In genomic region chr22:50243704-50244419, GRCh38 we compare ENCODE assay signal across 8 cellular contexts. TPM values are rescaled to one million over a fixed set of nuclear protein-coding genes. Genes with fewer than 3 reads are reported as not detected.
DNase-seq lines count a peak whose midpoint lies in the region; ATAC-seq, FAIRE-seq and TF ChIP-seq lines count a peak whose summit lies in the region.

No MANE protein-coding gene starts in this region.

- H3K4me3 ChIP-seq in A549 (peak overlapping the region; percentile 97), thymus (ENCODE audit: low read length) (peak overlapping the region; percentile 69)

- no peak overlapping the region for H4K91ac ChIP-seq in H9 (ENCODE audit: insufficient read length, low read depth, low read length)

- H3K4me3 Mint-ChIP-seq in H9 = peak overlapping the region; percentile 96 to 98

- H3K4me1 Mint-ChIP-seq in H9 = peaks cover 22 to 35% of the 10 kb centered on the region in 2 experiments

- no peaks in the 10 kb centered on the region for H4K20me1 ChIP-seq in H9 (ENCODE audit: control insufficient read depth, insufficient read depth, insufficient read length)

- peaks cover 20% of the 10 kb centered on the region for H3K23me2 ChIP-seq in H9 (ENCODE audit: insufficient read length, low read depth, low read length, poor library complexity, severe bottlenecking)

- H3K36me3 Mint-ChIP-seq in H9 (ENCODE audit: insufficient read depth in 1 of 3, low read depth in 3 of 3) = peaks cover 2 to 25% (median 14%) of the 10 kb centered on the region in 3 experiments; a peak in 6 of 7 replicates
- peaks cover 17% of the 10 kb centered on the region in 2 donors for H3K36me3 Mint-ChIP-seq in activated naive CD4-positive, alpha-beta T cell treated with anti-CD3 and anti-CD28 coated beads, Interleukin-2, amount 50 U/mL, for 72 hours

- no peaks in the 10 kb centered on the region; the same call in 1 of the 2 replicates for H3K27me3 Mint-ChIP-seq in H9 (ENCODE audit: low read depth)

- H3K56ac ChIP-seq in H9 (ENCODE audit: insufficient read length, low read depth, low read length) = no peak overlapping the region

- 17% methylated on average over 27 of the region's 27 CpGs for WGBS in A549 (ENCODE audit: missing lambda C conversion rate)
- no CpG with 5 or more reads among the region's 27 CpGs for WGBS in H9 (ENCODE audit: extremely low coverage, insufficient read length, low lambda C conversion rate)
- WGBS in thymus = 30% methylated on average over 27 of the region's 27 CpGs

- no peak overlapping the region for H2BK15ac ChIP-seq in H9 (ENCODE audit: low read depth, low read length)

- H3K79me2 ChIP-seq in H9 (ENCODE audit: insufficient read depth, low read length) = peaks cover 6% of the 10 kb centered on the region; the same call in 1 of the 2 replicates

- H3K36me3 ChIP-seq in thymus (ENCODE audit: control insufficient read depth, insufficient read depth) = peaks cover 33% of the 10 kb centered on the region

- peak overlapping the region; percentile 56 for H3K9ac ChIP-seq in H9 (ENCODE audit: extremely low read depth, insufficient read length, low read length)

- DNase-seq in A549 (ENCODE audit: low read depth in 1 of 2, low spot score in 1 of 2) (no peak), H9 (no peak), kidney tubule cell (ENCODE audit: low spot score) (peak; percentile 14), SKM-1 (lab: John Stamatoyannopoulos, UW; ENCODE audit: unreplicated experiment) (no peak), kidney glomerular epithelial cell (lab: John Stamatoyannopoulos, UW) (no peak)
- DNase-seq in activated naive CD4-positive, alpha-beta T cell treated with anti-CD3 and anti-CD28 coated beads, Interleukin-2, amount 50 U/mL, for 72 hours (ENCODE audit: low spot score in 2 of 2) = no peak

- no peak overlapping the region for H2BK120ac ChIP-seq in H9 (ENCODE audit: low read depth, low read length, poor library complexity, severe bottlenecking)

- no peak overlapping the region for H2BK12ac ChIP-seq in H9 (ENCODE audit: insufficient read length, low read depth, low read length)

- ATAC-seq in A549 (no peak; a peak in 2 of 6 replicates), HG02973 (IDR thresholded peaks at IDR 0.05; ENCODE audit: unreplicated experiment) (no peak)
- no peak for ATAC-seq in activated naive CD4-positive, alpha-beta T cell treated with anti-CD3 and anti-CD28 coated beads, Interleukin-2, amount 50 U/mL, for 72 hours

- H3K4ac ChIP-seq in H9 (ENCODE audit: low read depth, low read length) = no peak overlapping the region

- no peak overlapping the region for H4K8ac ChIP-seq in H9 (replicated peaks; ENCODE audit: insufficient read length, low read depth, low read length)

- H3K27ac Mint-ChIP-seq in H9 = peak overlapping the region in 1 of 3 experiments; percentile 95; a peak in 1 of 7 replicates
- peak overlapping the region; percentile 90 to 100 for H3K27ac Mint-ChIP-seq in activated naive CD4-positive, alpha-beta T cell treated with anti-CD3 and anti-CD28 coated beads, Interleukin-2, amount 50 U/mL, for 72 hours

- H3K23ac ChIP-seq in H9 (ENCODE audit: insufficient read length, low read depth, low read length) = no peak overlapping the region

- no peak for TF ChIP-seq EP300 in A549 (IDR thresholded peaks at IDR 0.05)

- H2BK5ac ChIP-seq in H9 (ENCODE audit: insufficient read length, low read length) = no peak overlapping the region

- no peak for FAIRE-seq in A549 (lab: Jason Lieb, UNC)

- H4K5ac ChIP-seq in H9 (ENCODE audit: insufficient read length, low read depth, low read length) = no peak overlapping the region

- TF ChIP-seq CTCF in A549 (IDR thresholded peaks at IDR 0.05) = no peak
- no peak for TF ChIP-seq CTCF in H9 (conservative IDR thresholded peaks at IDR 0.05)

- POLR2A ChIA-PET in A549 (lab: Yijun Ruan, JAX) = no interaction called here

- no peaks in the 10 kb centered on the region for H3K9me3 Mint-ChIP-seq in H9
- H3K9me3 Mint-ChIP-seq in activated naive CD4-positive, alpha-beta T cell treated with anti-CD3 and anti-CD28 coated beads, Interleukin-2, amount 50 U/mL, for 72 hours = no peaks in the 10 kb centered on the region

- CTCF ChIA-PET in A549 (lab: Yijun Ruan, JAX) = interaction anchor here (0.7 to 2.0 kb wide), 6 partner anchors 8 to 377 kb away, joined by 3 to 5 read pairs (median 3); no protein-coding TSS in a partner anchor

- H2BK20ac ChIP-seq in H9 (ENCODE audit: low read depth, low read length, poor library complexity, severe bottlenecking) = no peak overlapping the region

- H3K4me1 ChIP-seq in A549 (peaks cover 21% of the 10 kb centered on the region; the same call in 2 of the 3 replicates), H9 (ENCODE audit: insufficient read depth, low read length) (no peaks in the 10 kb centered on the region; the same call in 1 of the 2 replicates), thymus (ENCODE audit: control insufficient read depth, insufficient read depth, low read length) (peaks cover 19% of the 10 kb centered on the region)

- H2AFZ ChIP-seq in H9 (ENCODE audit: low read length) = no peak overlapping the region

- H3K4me2 ChIP-seq in A549 = peak overlapping the region; percentile 98
- H3K4me2 ChIP-seq in H9 (ENCODE audit: insufficient read depth, insufficient read length, low read length) = peak overlapping the region; percentile 92

- H3K18ac ChIP-seq in H9 (ENCODE audit: insufficient read length, low read depth, low read length) = no peak overlapping the region

- TF ChIP-seq RAD21 in A549 (conservative IDR thresholded peaks at IDR 0.05 in 1 of 2, IDR thresholded peaks at IDR 0.05 in 1 of 2) = no peak

- no peak for TF ChIP-seq POLR2A in A549 (IDR thresholded peaks at IDR 0.05; ENCODE audit: low read length)

- H3K27me3 ChIP-seq in H9 (ENCODE audit: insufficient read depth, low read length) = no peaks in the 10 kb centered on the region
- no peaks in the 10 kb centered on the region for H3K27me3 ChIP-seq in thymus (ENCODE audit: control insufficient read depth, insufficient read depth)

- H2AK5ac ChIP-seq in H9 (ENCODE audit: insufficient read length, low read length) = no peak overlapping the region

- H3K79me1 ChIP-seq in H9 (ENCODE audit: insufficient read depth, low read depth, low read length, poor library complexity, severe bottlenecking) = no peaks in the 10 kb centered on the region

- H3K14ac ChIP-seq in H9 (ENCODE audit: insufficient read depth, low read length) = no peak overlapping the region

- no peak overlapping the region for H3T11ph ChIP-seq in H9 (ENCODE audit: low read length)

- H3K27ac ChIP-seq in A549 (peak overlapping the region; percentile 88 to 96), H9 (ENCODE audit: insufficient read length, low read depth, low read length) (no peak overlapping the region), thymus (ENCODE audit: low read depth) (peak overlapping the region; percentile 99)

- no peaks in the 10 kb centered on the region for H3K9me3 ChIP-seq in A549
- H3K9me3 ChIP-seq in H9 (ENCODE audit: control insufficient read depth, low read depth, low read length) = no peaks in the 10 kb centered on the region
- H3K9me3 ChIP-seq in thymus (ENCODE audit: control insufficient read depth) = no peaks in the 10 kb centered on the region

RNA-seq across cellular contexts. Expression of gene TUBGCP6, which starts 1.0 kb away (rescaled TPM):
- polyA plus RNA-seq in A549 (2011; rRNA removed) = 6.5 and 7.2 TPM in 2 replicates
- polyA plus RNA-seq in A549 (2012; cell fraction: cytosol; rRNA removed) = 10.5 and 15.5 TPM in 2 replicates
- polyA plus RNA-seq in A549 (2012; cell fraction: nucleus; rRNA removed) = 122 and 169 TPM in 2 replicates
- 13.3 to 14.3 TPM (median 14.2 TPM) in 3 replicates for polyA plus RNA-seq in A549 (2017; fragmentation: RNase III; extraction: RNeasy Plus Mini Kit Qiagen cat#74134 plus additional on column Dnase treatment)
- polyA minus RNA-seq in A549 (2011; rRNA and poly(A)+ RNA removed) = 5.7 and 8.2 TPM in 2 replicates
- 28.4 and 29.0 TPM in 2 replicates for total RNA-seq in H9 (2021)
- 10 to 100 TPM; 49.6 to 50.9 TPM for total RNA-seq in activated naive CD4-positive, alpha-beta T cell treated with anti-CD3 and anti-CD28 coated beads, Interleukin-2, amount 50 U/mL, for 72 hours
- 96.6 TPM for polyA plus RNA-seq in thymus

RNA-seq across cellular contexts. Expression of gene HDAC10, which starts 7.2 kb away (rescaled TPM):
- 2.4 and 2.5 TPM in 2 replicates for polyA plus RNA-seq in A549 (2011; rRNA removed)
- 5.3 and 8.2 TPM in 2 replicates for polyA plus RNA-seq in A549 (2012; cell fraction: cytosol; rRNA removed)
- polyA plus RNA-seq in A549 (2012; cell fraction: nucleus; rRNA removed) = 67.3 and 101 TPM in 2 replicates
- 10.1 to 14.0 TPM (median 12.0 TPM) in 3 replicates for polyA plus RNA-seq in A549 (2017; fragmentation: RNase III; extraction: RNeasy Plus Mini Kit Qiagen cat#74134 plus additional on column Dnase treatment)
- 1.8 and 3.1 TPM in 2 replicates for polyA minus RNA-seq in A549 (2011; rRNA and poly(A)+ RNA removed)
- total RNA-seq in H9 (2021) = 41.1 and 45.0 TPM in 2 replicates
- 10 to 100 TPM; 43.7 to 67.3 TPM for total RNA-seq in activated naive CD4-positive, alpha-beta T cell treated with anti-CD3 and anti-CD28 coated beads, Interleukin-2, amount 50 U/mL, for 72 hours
- 61.6 TPM for polyA plus RNA-seq in thymus

RNA-seq across cellular contexts. Expression of gene MAPK12, which starts 17.6 kb away (rescaled TPM):
- polyA plus RNA-seq in A549 (2011; rRNA removed) (12.5 and 13.5 TPM in 2 replicates), A549 (2017; fragmentation: RNase III; extraction: RNeasy Plus Mini Kit Qiagen cat#74134 plus additional on column Dnase treatment) (24.1 to 26.0 TPM (median 25.8 TPM) in 3 replicates), thymus (8.2 TPM)
- polyA plus RNA-seq in A549 (2012; cell fraction: cytosol; rRNA removed) = 29.7 and 32.2 TPM in 2 replicates
- 124 and 133 TPM in 2 replicates for polyA plus RNA-seq in A549 (2012; cell fraction: nucleus; rRNA removed)
- 13.0 and 15.1 TPM in 2 replicates for polyA minus RNA-seq in A549 (2011; rRNA and poly(A)+ RNA removed)
- 31.3 and 32.3 TPM in 2 replicates for total RNA-seq in H9 (2021)
- 10 to 100 TPM in 1 of 2 donors, 1 to 10 TPM in 1; 7.1 to 14.2 TPM for total RNA-seq in activated naive CD4-positive, alpha-beta T cell treated with anti-CD3 and anti-CD28 coated beads, Interleukin-2, amount 50 U/mL, for 72 hours

RNA-seq across cellular contexts. Expression of gene MAPK11, which starts 26.3 kb away (rescaled TPM):
- 1.6 and 3.0 TPM in 2 replicates for polyA plus RNA-seq in A549 (2011; rRNA removed)
- 4.9 and 6.3 TPM in 2 replicates for polyA plus RNA-seq in A549 (2012; cell fraction: cytosol; rRNA removed)
- 23.4 and 25.4 TPM in 2 replicates for polyA plus RNA-seq in A549 (2012; cell fraction: nucleus; rRNA removed)
- 5.5 to 7.4 TPM (median 5.7 TPM) in 3 replicates for polyA plus RNA-seq in A549 (2017; fragmentation: RNase III; extraction: RNeasy Plus Mini Kit Qiagen cat#74134 plus additional on column Dnase treatment)
- 2.8 and 4.9 TPM in 2 replicates for polyA minus RNA-seq in A549 (2011; rRNA and poly(A)+ RNA removed)
- total RNA-seq in H9 (2021) = 1.5 and 2.1 TPM in 2 replicates
- 10 to 100 TPM; 15.6 to 25.7 TPM for total RNA-seq in activated naive CD4-positive, alpha-beta T cell treated with anti-CD3 and anti-CD28 coated beads, Interleukin-2, amount 50 U/mL, for 72 hours
- 17.7 TPM for polyA plus RNA-seq in thymus

RNA-seq across cellular contexts. Expression of gene SELENOO, which starts 43.1 kb away (rescaled TPM):
- polyA plus RNA-seq in A549 (2011; rRNA removed) = 7.8 and 8.1 TPM in 2 replicates
- polyA plus RNA-seq in A549 (2012; cell fraction: cytosol; rRNA removed) = 25.8 and 31.2 TPM in 2 replicates
- polyA plus RNA-seq in A549 (2012; cell fraction: nucleus; rRNA removed) = 128 and 152 TPM in 2 replicates
- polyA plus RNA-seq in A549 (2017; fragmentation: RNase III; extraction: RNeasy Plus Mini Kit Qiagen cat#74134 plus additional on column Dnase treatment) = 11.3 to 14.7 TPM (median 13.7 TPM) in 3 replicates
- 4.0 and 7.8 TPM in 2 replicates for polyA minus RNA-seq in A549 (2011; rRNA and poly(A)+ RNA removed)
- 19.0 and 20.4 TPM in 2 replicates for total RNA-seq in H9 (2021)
- 10 to 100 TPM; 22.5 to 23.4 TPM for total RNA-seq in activated naive CD4-positive, alpha-beta T cell treated with anti-CD3 and anti-CD28 coated beads, Interleukin-2, amount 50 U/mL, for 72 hours
- polyA plus RNA-seq in thymus = 62.1 TPM
